In the genomic region with DNA sequence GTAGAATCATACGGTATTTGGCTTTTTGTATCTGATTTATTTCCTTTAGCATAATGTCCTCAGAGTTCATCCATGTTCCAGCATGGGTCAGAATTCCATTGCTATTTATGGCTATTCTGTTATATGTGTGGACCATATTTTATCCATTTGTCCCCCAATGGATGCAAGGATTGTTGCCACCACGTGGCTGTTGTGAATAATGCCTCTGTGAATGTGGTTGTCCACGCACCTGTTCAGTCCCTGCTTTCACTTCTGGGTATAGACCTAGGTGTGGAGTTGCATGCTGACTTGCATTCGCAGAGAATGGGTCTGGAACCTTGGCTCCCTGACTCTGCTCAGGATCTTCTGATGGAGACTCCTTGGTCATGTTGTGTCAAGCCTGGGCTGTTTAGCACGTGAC, we compare ENCODE assay signal across 14 cellular contexts.
DNase-seq lines count a peak whose midpoint lies in the region; ATAC-seq and TF ChIP-seq lines count a peak whose summit lies in the region.
"Had no signal": no experiment of that assay in that cellular context is flagged by ENCODE, and none has a peak within 500 bp of the region (broad histone marks: within the 10 kb centered on the region; RNA-seq: fewer than 3 reads in every experiment).

No MANE protein-coding gene starts in this region.

- no peak overlapping the region for H4K8ac ChIP-seq in mesendoderm (ENCODE audit: low read depth, low read length)

- no peak overlapping the region for H2BK15ac ChIP-seq in mesendoderm (replicated peaks; ENCODE audit: low read depth)

- peaks cover 8% of the 10 kb centered on the region for H3K4me1 Mint-ChIP-seq in Caco-2 (ENCODE audit: low read depth, unreplicated experiment)

- H2BK5ac ChIP-seq in mesendoderm (ENCODE audit: low read length), result no peak overlapping the region

- H3K4me3 ChIP-seq in Caco-2 (ENCODE audit: low read depth, low read length) (no peak overlapping the region), mesendoderm (ENCODE audit: low read length) (no peak overlapping the region)
- H3K4me3 ChIP-seq: BLaER1 treated with 17β-estradiol and CSF1 and Interleukin-3, amounts not matched to agents 10 nM and 100 nM; vagina had no signal

- H3K56ac ChIP-seq in mesendoderm (ENCODE audit: low read length), result no peak overlapping the region

- H3K4me1 ChIP-seq in Caco-2, result no peaks in the 10 kb centered on the region
- H3K4me1 ChIP-seq in mesendoderm (ENCODE audit: control insufficient read depth, low read depth, low read length), result no peaks in the 10 kb centered on the region
- H3K4me1 ChIP-seq: vagina had no signal

- BruUV-seq in Caco-2 (replicated peaks; lab: Mats Ljungman, UMichigan), result no TSS peak

- H3K79me1 ChIP-seq in mesendoderm (ENCODE audit: low read length), result no peaks in the 10 kb centered on the region

- TF ChIP-seq POLR2A in erythroblast (IDR thresholded peaks at IDR 0.05; ENCODE audit: low read length), result no peak

- no peak overlapping the region for H2AK5ac ChIP-seq in mesendoderm (ENCODE audit: low read length)

- intact Hi-C loops in Caco-2 (cut with micrococcal nuclease; ENCODE audit: unreplicated experiment), result loop anchor here (1.0 kb wide), 1 partner anchor 285 kb away; no protein-coding TSS in a partner anchor

- peaks cover 19% of the 10 kb centered on the region for H3K9me3 Mint-ChIP-seq in Caco-2 (ENCODE audit: unreplicated experiment)

- ATAC-seq in GM18519 (IDR thresholded peaks at IDR 0.05; ENCODE audit: low FRiP score, unreplicated experiment), result no peak
- ATAC-seq: activated CD4-positive, alpha-beta T cell treated with anti-CD3 and anti-CD28 coated beads for 36 hours; natural killer cell had no signal

- H3K27me3 Mint-ChIP-seq in Caco-2 (ENCODE audit: insufficient read depth, unreplicated experiment), result no peaks in the 10 kb centered on the region
- H3K27me3 Mint-ChIP-seq: activated CD4-positive, alpha-beta T cell treated with anti-CD3 and anti-CD28 coated beads for 36 hours had no signal

- TF ChIP-seq CTCF in Caco-2 (IDR thresholded peaks at IDR 0.05; ENCODE audit: insufficient read depth in 1 of 2, low read depth in 1 of 2, low read length in 1 of 2, severe bottlenecking in 1 of 2, unreplicated experiment in 1 of 2) (peak; percentile 18 to 26), GM12873 (IDR thresholded peaks at IDR 0.05; ENCODE audit: insufficient read depth, low read depth, low read length, missing control alignments) (peak; percentile 27)

- no peak overlapping the region for H4K5ac ChIP-seq in mesendoderm (ENCODE audit: low read length)

- H3K4me2 ChIP-seq in mesendoderm (ENCODE audit: low read length), result no peak overlapping the region
- H3K4me2 ChIP-seq: BLaER1 treated with 17β-estradiol and CSF1 and Interleukin-3, amounts not matched to agents 10 nM and 100 nM had no signal

- H3K4me3 Mint-ChIP-seq in Caco-2 (ENCODE audit: unreplicated experiment), result no peak overlapping the region
- H3K4me3 Mint-ChIP-seq: activated CD4-positive, alpha-beta T cell treated with anti-CD3 and anti-CD28 coated beads for 36 hours; natural killer cell had no signal

- H3K27me3 ChIP-seq in Caco-2 (replicated peaks; ENCODE audit: control insufficient read depth, insufficient read depth, low read length) (no peaks in the 10 kb centered on the region), mesendoderm (ENCODE audit: insufficient read depth, low read length, poor library complexity) (no peaks in the 10 kb centered on the region)
- H3K27me3 ChIP-seq: BLaER1 treated with 17β-estradiol and CSF1 and Interleukin-3, amounts not matched to agents 10 nM and 100 nM; vagina had no signal

- DNase-seq in Caco-2, result peak; percentile 31 to 40
- DNase-seq in NCI-H69 (lab: John Stamatoyannopoulos, UW), result peak; percentile 4
- peak; percentile 5 to 17 for DNase-seq in erythroblast (lab: John Stamatoyannopoulos, UW)
- no peak for DNase-seq in NCI-H526 treated with DMSO at 0.1 percent for 48 hours (lab: John Stamatoyannopoulos, UW)
- DNase-seq in mesendoderm, result no peak
- DNase-seq: activated CD4-positive, alpha-beta T cell treated with anti-CD3 and anti-CD28 coated beads for 36 hours; caudate nucleus; natural killer cell; NCI-H1105; NCI-H226 had no signal

- no peaks in the 10 kb centered on the region for H3K36me3 ChIP-seq in Caco-2 (ENCODE audit: control insufficient read depth, insufficient read depth, low read length)
- no peaks in the 10 kb centered on the region for H3K36me3 ChIP-seq in mesendoderm (ENCODE audit: control insufficient read depth, insufficient read depth, low read length)
- H3K36me3 ChIP-seq: vagina had no signal

- H3K23ac ChIP-seq in mesendoderm (ENCODE audit: low read length), result no peak overlapping the region

- H3K4ac ChIP-seq in mesendoderm (ENCODE audit: low read depth, low read length), result no peak overlapping the region

- no peak overlapping the region for H3K9ac ChIP-seq in mesendoderm (ENCODE audit: low read length)
- H3K9ac ChIP-seq: BLaER1 treated with 17β-estradiol and CSF1 and Interleukin-3, amounts not matched to agents 10 nM and 100 nM had no signal

- no peak overlapping the region for H3K18ac ChIP-seq in mesendoderm (ENCODE audit: low read length)

- CTCF ChIA-PET in Caco-2 (lab: Charles Lee), result no interaction called here

- H3K36me3 Mint-ChIP-seq in Caco-2 (ENCODE audit: insufficient read depth, unreplicated experiment), result peaks cover 7% of the 10 kb centered on the region
- H3K36me3 Mint-ChIP-seq: natural killer cell had no signal

- no CpG with 5 or more reads among the region's 5 CpGs for WGBS in mesendoderm (ENCODE audit: extremely low coverage, insufficient coverage, low lambda C conversion rate)

- H3K27ac ChIP-seq in mesendoderm (ENCODE audit: low read depth, low read length), result no peak overlapping the region
- H3K27ac ChIP-seq: BLaER1 treated with 17β-estradiol and CSF1 and Interleukin-3, amounts not matched to agents 10 nM and 100 nM; vagina had no signal

- H3K79me2 ChIP-seq in mesendoderm (ENCODE audit: control insufficient read depth, insufficient read depth, low read length), result no peaks in the 10 kb centered on the region

- H3K27ac Mint-ChIP-seq in Caco-2 (ENCODE audit: unreplicated experiment), result no peak overlapping the region
- H3K27ac Mint-ChIP-seq: activated CD4-positive, alpha-beta T cell treated with anti-CD3 and anti-CD28 coated beads for 36 hours had no signal

- no peaks in the 10 kb centered on the region for H3K9me3 ChIP-seq in Caco-2
- H3K9me3 ChIP-seq: vagina had no signal

- POLR2A ChIA-PET in Caco-2 (lab: Charles Lee), result no interaction called here

- no peak overlapping the region for H2BK120ac ChIP-seq in mesendoderm (ENCODE audit: low read depth, low read length)

Comparison
In these comparisons a context has a peak if more than half of its experiments do, and no peak if none do; other contexts are left out.
1. DNase-seq: peak in Caco-2 (2 of 2), NCI-H69 (single experiment) and erythroblast (2 of 2); none in NCI-H526 treated with DMSO at 0.1 percent for 48 hours (single experiment) and mesendoderm (single experiment).